8 cellular contexts compared by ENCODE assay signal in the genomic region with DNA sequence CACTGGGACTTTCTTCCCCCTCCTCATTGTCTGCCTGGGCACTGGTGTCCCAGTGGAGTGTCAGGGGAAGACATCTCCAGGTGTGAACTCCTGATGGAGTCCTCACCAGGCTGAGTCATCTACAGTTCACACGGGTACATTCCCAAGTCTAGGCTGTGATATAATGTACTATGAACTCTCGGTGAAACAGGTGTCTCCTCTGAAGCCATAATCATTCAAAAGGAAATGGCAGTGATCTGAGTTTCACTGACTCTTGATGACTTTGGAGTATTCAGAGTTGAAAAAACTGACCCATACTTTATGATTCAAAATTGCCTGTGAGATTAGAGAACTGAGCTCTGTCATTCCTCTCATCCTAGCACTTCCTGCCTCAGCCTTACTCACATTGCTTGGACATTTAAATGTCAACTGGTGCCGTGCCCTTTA. TPM values are rescaled to one million over a fixed set of nuclear protein-coding genes. Genes with fewer than 3 reads are reported as not detected.
DNase-seq lines count a peak whose midpoint lies in the region; ATAC-seq and TF ChIP-seq lines count a peak whose summit lies in the region.

No MANE protein-coding gene starts in this region.

- TF ChIP-seq CTCF in type B pancreatic cell (conservative IDR thresholded peaks at IDR 0.05), result no peak
- no peak for TF ChIP-seq CTCF in glutamatergic neuron (IDR thresholded peaks at IDR 0.05; ENCODE audit: partially characterized antibody, unreplicated experiment)

- H3K4me3 Mint-ChIP-seq in activated T-helper 1 cell treated with anti-CD3 and anti-CD28 coated beads, Interleukin-12 subunit alpha, Interleukin-12 subunit beta, Interleukin-2, Interleukin-4 antibody, amounts not matched to agents 30 ng/mL and 10 ng/mL and 1 ng/mL, durations not matched to agents 14 hours and 24 hours and 36 hours, result peak overlapping the region; percentile 25
- H3K4me3 Mint-ChIP-seq in type B pancreatic cell (no peak overlapping the region), glutamatergic neuron (ENCODE audit: unreplicated experiment) (no peak overlapping the region)

- H3K27me3 Mint-ChIP-seq in activated T-helper 1 cell treated with anti-CD3 and anti-CD28 coated beads, Interleukin-12 subunit alpha, Interleukin-12 subunit beta, Interleukin-2, Interleukin-4 antibody, amounts not matched to agents 30 ng/mL and 10 ng/mL and 1 ng/mL, durations not matched to agents 14 hours and 24 hours and 36 hours (ENCODE audit: insufficient read depth), result peaks cover 2% of the 10 kb centered on the region
- H3K27me3 Mint-ChIP-seq in type B pancreatic cell (no peaks in the 10 kb centered on the region), glutamatergic neuron (ENCODE audit: unreplicated experiment) (peaks cover 2% of the 10 kb centered on the region)

- H3K27ac Mint-ChIP-seq in activated naive CD4-positive, alpha-beta T cell treated with anti-CD3 and anti-CD28 coated beads, Interleukin-2, amount 50 U/mL, for 72 hours, result peak overlapping the region; percentile 45 to 78
- peak overlapping the region; percentile 18 for H3K27ac Mint-ChIP-seq in activated T-helper 1 cell treated with anti-CD3 and anti-CD28 coated beads, Interleukin-12 subunit alpha, Interleukin-12 subunit beta, Interleukin-2, Interleukin-4 antibody, amounts not matched to agents 30 ng/mL and 10 ng/mL and 1 ng/mL, durations not matched to agents 14 hours and 24 hours and 36 hours
- peak overlapping the region; percentile 85 for H3K27ac Mint-ChIP-seq in type B pancreatic cell
- no peak overlapping the region for H3K27ac Mint-ChIP-seq in glutamatergic neuron (ENCODE audit: unreplicated experiment)

- H3K36me3 Mint-ChIP-seq in activated naive CD4-positive, alpha-beta T cell treated with anti-CD3 and anti-CD28 coated beads, Interleukin-2, amount 50 U/mL, for 72 hours, result no peaks in the 10 kb centered on the region
- H3K36me3 Mint-ChIP-seq in activated T-helper 1 cell treated with anti-CD3 and anti-CD28 coated beads, Interleukin-12 subunit alpha, Interleukin-12 subunit beta, Interleukin-2, Interleukin-4 antibody, amounts not matched to agents 30 ng/mL and 10 ng/mL and 1 ng/mL, durations not matched to agents 14 hours and 24 hours and 36 hours (ENCODE audit: low read depth), result peaks cover 2% of the 10 kb centered on the region
- H3K36me3 Mint-ChIP-seq in type B pancreatic cell, result no peaks in the 10 kb centered on the region
- no peaks in the 10 kb centered on the region for H3K36me3 Mint-ChIP-seq in glutamatergic neuron (ENCODE audit: unreplicated experiment)

- no peaks in the 10 kb centered on the region for H3K9me3 Mint-ChIP-seq in activated naive CD4-positive, alpha-beta T cell treated with anti-CD3 and anti-CD28 coated beads, Interleukin-2, amount 50 U/mL, for 72 hours
- no peaks in the 10 kb centered on the region for H3K9me3 Mint-ChIP-seq in activated T-helper 1 cell treated with anti-CD3 and anti-CD28 coated beads, Interleukin-12 subunit alpha, Interleukin-12 subunit beta, Interleukin-2, Interleukin-4 antibody, amounts not matched to agents 30 ng/mL and 10 ng/mL and 1 ng/mL, durations not matched to agents 14 hours and 24 hours and 36 hours
- H3K9me3 Mint-ChIP-seq in type B pancreatic cell, result no peaks in the 10 kb centered on the region
- peaks cover 2% of the 10 kb centered on the region for H3K9me3 Mint-ChIP-seq in glutamatergic neuron (ENCODE audit: unreplicated experiment)

- no peak for DNase-seq in activated naive CD4-positive, alpha-beta T cell treated with anti-CD3 and anti-CD28 coated beads, Interleukin-2, amount 50 U/mL, for 72 hours (ENCODE audit: low spot score in 2 of 2)
- no peak for DNase-seq in activated naive CD4-positive, alpha-beta T cell treated with Interleukin-2 at 50 U/mL for 16 hours
- DNase-seq in activated T-helper 1 cell treated with anti-CD3 and anti-CD28 coated beads, Interleukin-12 subunit alpha, Interleukin-12 subunit beta, Interleukin-2, Interleukin-4 antibody, amounts not matched to agents 30 ng/mL and 10 ng/mL and 1 ng/mL, durations not matched to agents 14 hours and 24 hours and 36 hours (ENCODE audit: low spot score), result no peak
- DNase-seq in type B pancreatic cell (ENCODE audit: extremely low spot score, unreplicated experiment) (no peak), posterior vena cava (ENCODE audit: low spot score) (no peak), glutamatergic neuron (no peak), globus pallidus (ENCODE audit: low spot score) (no peak)

- H3K4me1 Mint-ChIP-seq in activated T-helper 1 cell treated with anti-CD3 and anti-CD28 coated beads, Interleukin-12 subunit alpha, Interleukin-12 subunit beta, Interleukin-2, Interleukin-4 antibody, amounts not matched to agents 30 ng/mL and 10 ng/mL and 1 ng/mL, durations not matched to agents 14 hours and 24 hours and 36 hours (ENCODE audit: low read depth), result peaks cover 13% of the 10 kb centered on the region
- peaks cover 11% of the 10 kb centered on the region for H3K4me1 Mint-ChIP-seq in type B pancreatic cell (ENCODE audit: unreplicated experiment)
- peaks cover 3% of the 10 kb centered on the region for H3K4me1 Mint-ChIP-seq in glutamatergic neuron (ENCODE audit: low read depth, unreplicated experiment)

- ATAC-seq in activated naive CD4-positive, alpha-beta T cell treated with anti-CD3 and anti-CD28 coated beads, Interleukin-2, amount 50 U/mL, for 72 hours, result peak; percentile 75 to 83
- peak; percentile 41 for ATAC-seq in HG03097 (IDR thresholded peaks at IDR 0.05; ENCODE audit: low FRiP score, unreplicated experiment)

- intact Hi-C loops in activated T-helper 1 cell treated with anti-CD3 and anti-CD28 coated beads, Interleukin-12 subunit alpha, Interleukin-12 subunit beta, Interleukin-2, Interleukin-4 antibody, amounts not matched to agents 30 ng/mL and 10 ng/mL and 1 ng/mL, durations not matched to agents 14 hours and 24 hours and 36 hours (cut with micrococcal nuclease), result loop anchor here (2.0 kb wide), 1 partner anchor 14 kb away; no protein-coding TSS in a partner anchor
- intact Hi-C loops in posterior vena cava (cut with DNase I), result no loop called here

RNA-seq across cellular contexts. Expression of a gene that starts 9.1 kb away (rescaled TPM):
- total RNA-seq in activated naive CD4-positive, alpha-beta T cell treated with anti-CD3 and anti-CD28 coated beads, Interleukin-2, amount 50 U/mL, for 72 hours, result not detected
- 0.16 and 0.22 TPM in 2 replicates for total RNA-seq in activated T-helper 1 cell treated with anti-CD3 and anti-CD28 coated beads, Interleukin-12 subunit alpha, Interleukin-12 subunit beta, Interleukin-2, Interleukin-4 antibody, amounts not matched to agents 30 ng/mL and 10 ng/mL and 1 ng/mL, durations not matched to agents 14 hours and 24 hours and 36 hours
- total RNA-seq in type B pancreatic cell (ENCODE audit: low replicate concordance) (14.8 and 33.5 TPM in 2 replicates), posterior vena cava (1 to 10 TPM; 1.7 to 2.9 TPM), glutamatergic neuron (ENCODE audit: unreplicated experiment) (2.8 TPM)
